Comparison of ENCODE assay signal across 8 cellular contexts in the genomic region with DNA sequence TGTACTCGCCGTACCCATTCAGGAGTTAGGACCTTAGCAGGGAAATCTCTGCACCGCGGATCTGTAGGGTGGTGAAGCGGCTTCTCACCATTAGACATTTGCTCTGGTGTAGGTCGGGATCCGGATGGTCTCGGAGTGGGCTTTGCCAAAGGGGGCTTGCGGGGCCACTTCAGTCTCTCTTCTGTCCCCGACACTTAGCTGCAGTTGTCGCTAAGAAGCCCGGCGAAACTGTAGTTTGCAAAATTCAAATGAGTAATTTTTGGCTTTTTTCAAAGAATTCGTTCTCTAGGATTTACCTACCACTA. TPM values are rescaled to one million over a fixed set of nuclear protein-coding genes. Genes with fewer than 3 reads are reported as not detected.
A peak's percentile ranks its signal among the peaks of the same experiment; 100 is the strongest.
DNase-seq lines count a peak whose midpoint lies in the region; TF ChIP-seq lines count a peak whose summit lies in the region.

No MANE protein-coding gene starts in this region.

- no peaks in the 10 kb centered on the region for H3K9me3 Mint-ChIP-seq in Calu3 (ENCODE audit: low read depth, unreplicated experiment)
- H3K9me3 Mint-ChIP-seq in endodermal cell = peaks cover 2% of the 10 kb centered on the region

- CTCF ChIA-PET in Calu3 (lab: Charles Lee) = no interaction called here

- H3K36me3 ChIP-seq in endodermal cell (ENCODE audit: control insufficient read depth, insufficient read depth, low read length) = no peaks in the 10 kb centered on the region
- no peaks in the 10 kb centered on the region for H3K36me3 ChIP-seq in ovary

- H3K4me1 ChIP-seq in endodermal cell (ENCODE audit: control insufficient read depth, insufficient read depth, low read length) (peaks cover 5% of the 10 kb centered on the region), ovary (ENCODE audit: insufficient read depth) (peaks cover 3% of the 10 kb centered on the region)

- no peak for TF ChIP-seq CTCF in Calu3 (IDR thresholded peaks at IDR 0.05; ENCODE audit: unreplicated experiment)
- no peak for TF ChIP-seq CTCF in NB4 (IDR thresholded peaks at IDR 0.05; ENCODE audit: low read depth, low read length)
- TF ChIP-seq CTCF in endodermal cell (conservative IDR thresholded peaks at IDR 0.05) = no peak
- TF ChIP-seq CTCF in ovary (IDR thresholded peaks at IDR 0.05) = no peak

- H3K27me3 ChIP-seq in endodermal cell (ENCODE audit: control insufficient read depth, insufficient read depth, low read length, poor library complexity, severe bottlenecking) = no peaks in the 10 kb centered on the region
- H3K27me3 ChIP-seq in ovary = no peaks in the 10 kb centered on the region

- no TSS peak for BruUV-seq in Calu3 (replicated peaks; lab: Mats Ljungman, UMichigan)

- peak overlapping the region; percentile 60 for H3K27ac Mint-ChIP-seq in Calu3 (ENCODE audit: unreplicated experiment)
- H3K27ac Mint-ChIP-seq in endodermal cell = peak overlapping the region; percentile 97

- no peak for TF ChIP-seq EP300 in ovary (IDR thresholded peaks at IDR 0.05)

- peak overlapping the region; percentile 51 for H3K27ac ChIP-seq in endodermal cell (ENCODE audit: low read depth, low read length)
- H3K27ac ChIP-seq in ovary = peak overlapping the region; percentile 17 to 45

- H3K9me3 ChIP-seq in endodermal cell (ENCODE audit: control insufficient read depth, low read length) (no peaks in the 10 kb centered on the region), ovary (no peaks in the 10 kb centered on the region)

- H3K9ac ChIP-seq in endodermal cell (ENCODE audit: extremely low read depth, low read length, poor library complexity, severe bottlenecking) = peak overlapping the region; percentile 83

- H3K4me1 Mint-ChIP-seq in Calu3 (ENCODE audit: low read depth, unreplicated experiment) = peaks cover 9% of the 10 kb centered on the region
- H3K4me1 Mint-ChIP-seq in endodermal cell = peaks cover 12% of the 10 kb centered on the region

- H3K36me3 Mint-ChIP-seq in Calu3 (ENCODE audit: insufficient read depth, unreplicated experiment) = peaks cover 25% of the 10 kb centered on the region
- no peaks in the 10 kb centered on the region for H3K36me3 Mint-ChIP-seq in endodermal cell (ENCODE audit: low read depth)

- no peak for DNase-seq in Calu3
- no peak for DNase-seq in NB4 (ENCODE audit: low read depth)
- DNase-seq in endodermal cell = no peak
- no peak for DNase-seq in ovary
- DNase-seq in germinal center (ENCODE audit: low spot score) = no peak
- no peak for DNase-seq in NCI-H1105 (lab: John Stamatoyannopoulos, UW)
- no peak for DNase-seq in stimulated activated CD4-positive, alpha-beta T cell treated with anti-CD3 and anti-CD28 coated beads, Interleukin-4, amount 100 ng/mL, for 4 hours
- DNase-seq in DMS53 (lab: John Stamatoyannopoulos, UW) = no peak

- TF ChIP-seq POLR2A in NB4 (IDR thresholded peaks at IDR 0.05; ENCODE audit: extremely low read depth, insufficient read length) (no peak), ovary (IDR thresholded peaks at IDR 0.05) (no peak)

- H3K4me3 ChIP-seq in NB4 (ENCODE audit: low read depth, low read length) (peak overlapping the region; percentile 95), endodermal cell (ENCODE audit: low read length) (peak overlapping the region; percentile 91), ovary (peak overlapping the region; percentile 54)

- WGBS in endodermal cell (ENCODE audit: insufficient coverage in 1 of 2, insufficient read length in 1 of 2), 2 experiments = 0 to 1% methylated on average over 11 to 14 of the region's 14 CpGs
- 0 to 1% (median 0%) methylated on average over 14 of the region's 14 CpGs for WGBS in ovary, 3 donors

- no peaks in the 10 kb centered on the region for H3K27me3 Mint-ChIP-seq in Calu3 (ENCODE audit: unreplicated experiment)
- H3K27me3 Mint-ChIP-seq in endodermal cell (ENCODE audit: insufficient read depth) = no peaks in the 10 kb centered on the region

- intact Hi-C loops in Calu3 (cut with micrococcal nuclease; ENCODE audit: unreplicated experiment) (loop anchor here (5.0 kb wide), 1 partner anchor 102 kb away; no protein-coding TSS in a partner anchor), ovary (cut with DNase I) (no loop called here)

- peak overlapping the region; percentile 70 for H3K4me3 Mint-ChIP-seq in Calu3 (ENCODE audit: low read depth, unreplicated experiment)
- peak overlapping the region; percentile 89 for H3K4me3 Mint-ChIP-seq in endodermal cell

RNA-seq across cellular contexts. Expression of a gene that starts 0.4 kb away (rescaled TPM):
- total RNA-seq in Calu3 (2022) (21.8 and 27.7 TPM in 2 replicates), endodermal cell (10 to 100 TPM; 10.8 to 12.7 TPM), ovary (10 to 100 TPM in 2 of 7 donors, 1 to 10 TPM in 5; 6.4 to 15.7 (median 8.6) TPM)
- polyA plus RNA-seq in endodermal cell (2013, experiment 1 of 2) = 14.8 TPM
- 13.9 TPM for polyA plus RNA-seq in endodermal cell (2013, experiment 2 of 2)
- polyA plus RNA-seq in ovary = 10 to 100 TPM in 1 of 2 donors, 1 to 10 TPM in 1; 6.8 to 11.5 TPM

RNA-seq across cellular contexts. Expression of a gene that starts 0.5 kb away (rescaled TPM):
- total RNA-seq in Calu3 (2022) (15.2 and 18.8 TPM in 2 replicates), endodermal cell (1 to 10 TPM; 7.1 to 8.9 TPM), ovary (1 to 10 TPM; 2.0 to 4.8 (median 3.0) TPM)
- 11.9 TPM for polyA plus RNA-seq in endodermal cell (2013, experiment 1 of 2)
- polyA plus RNA-seq in endodermal cell (2013, experiment 2 of 2) = 10.5 TPM
- polyA plus RNA-seq in ovary = 1 to 10 TPM; 2.4 to 5.2 TPM
